ENCODE assay signal across 8 cellular contexts in genomic region chr16:66521951-66522771, GRCh38. TPM values are rescaled to one million over a fixed set of nuclear protein-coding genes. Genes with fewer than 3 reads are reported as not detected.
DNase-seq lines count a peak whose midpoint lies in the region; ATAC-seq lines count a peak whose summit lies in the region.

No MANE protein-coding gene starts in this region.

- no peaks in the 10 kb centered on the region for H3K79me1 ChIP-seq in neuronal stem cell (ENCODE audit: low read depth, low read length)

- peak overlapping the region; percentile 77 for H3K27ac Mint-ChIP-seq in activated T-helper 1 cell treated with anti-CD3 and anti-CD28 coated beads, Interleukin-12 subunit alpha, Interleukin-12 subunit beta, Interleukin-2, Interleukin-4 antibody, amounts not matched to agents 30 ng/mL and 10 ng/mL and 1 ng/mL, durations not matched to agents 14 hours and 24 hours and 36 hours

- no CpG with 5 or more reads among the region's 17 CpGs for whole genome bisulfite sequencing in neuronal stem cell (ENCODE audit: extremely low coverage in 2 of 2, insufficient read length in 2 of 2, insufficient replicate concordance in 1 of 2), 2 donors

- no peak overlapping the region for H3K14ac ChIP-seq in neuronal stem cell (ENCODE audit: low read length)

- H4K91ac ChIP-seq in neuronal stem cell (ENCODE audit: low read depth, low read length, poor library complexity) = no peak overlapping the region

- ATAC-seq in HG02623 (IDR thresholded peaks at IDR 0.05; ENCODE audit: unreplicated experiment) = peak; percentile 58

- H2AFZ ChIP-seq in neuronal stem cell (ENCODE audit: low read length) = no peak overlapping the region

- H3K4me2 ChIP-seq in neuronal stem cell (ENCODE audit: insufficient read depth, low read length, poor library complexity, severe bottlenecking) = no peak overlapping the region

- H3K27ac ChIP-seq in neuronal stem cell (replicated peaks; ENCODE audit: low read length) = no peak overlapping the region

- no peak overlapping the region for H2AK5ac ChIP-seq in neuronal stem cell (ENCODE audit: low read depth, low read length)

- H3K9ac ChIP-seq in neuronal stem cell (ENCODE audit: low read depth, low read length, poor library complexity) = no peak overlapping the region

- no peak overlapping the region for H3K18ac ChIP-seq in neuronal stem cell (ENCODE audit: low read length)

- H3K4me1 ChIP-seq in neuronal stem cell (ENCODE audit: control insufficient read depth in 2 of 2, insufficient read depth in 1 of 2, low read depth in 1 of 2, low read length in 2 of 2) = peaks cover 5 to 8% of the 10 kb centered on the region in 2 donors

- no peak overlapping the region for H3K23ac ChIP-seq in neuronal stem cell (ENCODE audit: low read depth, low read length, poor library complexity)

- H3K36me3 ChIP-seq in neuronal stem cell (replicated peaks in 1 of 2; ENCODE audit: control insufficient read depth in 2 of 2, insufficient read depth in 2 of 2, low read length in 2 of 2) = peaks cover 2 to 22% of the 10 kb centered on the region in 2 donors

- H3K4me1 Mint-ChIP-seq in activated T-helper 1 cell treated with anti-CD3 and anti-CD28 coated beads, Interleukin-12 subunit alpha, Interleukin-12 subunit beta, Interleukin-2, Interleukin-4 antibody, amounts not matched to agents 30 ng/mL and 10 ng/mL and 1 ng/mL, durations not matched to agents 14 hours and 24 hours and 36 hours (ENCODE audit: low read depth) = peaks cover 93% of the 10 kb centered on the region

- H3K4me3 ChIP-seq in neuronal stem cell (ENCODE audit: low read length in 2 of 2) = no peak overlapping the region

- peaks cover 18% of the 10 kb centered on the region for H3K36me3 Mint-ChIP-seq in activated T-helper 1 cell treated with anti-CD3 and anti-CD28 coated beads, Interleukin-12 subunit alpha, Interleukin-12 subunit beta, Interleukin-2, Interleukin-4 antibody, amounts not matched to agents 30 ng/mL and 10 ng/mL and 1 ng/mL, durations not matched to agents 14 hours and 24 hours and 36 hours (ENCODE audit: low read depth)

- no peaks in the 10 kb centered on the region for H3K27me3 ChIP-seq in neuronal stem cell (ENCODE audit: control insufficient read depth in 3 of 3, insufficient read depth in 3 of 3, low read depth in 1 of 3, low read length in 3 of 3)

- no peaks in the 10 kb centered on the region for H3K9me3 Mint-ChIP-seq in activated T-helper 1 cell treated with anti-CD3 and anti-CD28 coated beads, Interleukin-12 subunit alpha, Interleukin-12 subunit beta, Interleukin-2, Interleukin-4 antibody, amounts not matched to agents 30 ng/mL and 10 ng/mL and 1 ng/mL, durations not matched to agents 14 hours and 24 hours and 36 hours

- H4K8ac ChIP-seq in neuronal stem cell (ENCODE audit: low read depth, low read length) = no peak overlapping the region

- H3K9me3 ChIP-seq in neuronal stem cell (replicated peaks in 1 of 2; ENCODE audit: control insufficient read depth in 2 of 2, insufficient read depth in 1 of 2, low read depth in 1 of 2, low read length in 2 of 2) = no peaks in the 10 kb centered on the region

- peaks cover 2% of the 10 kb centered on the region for H3K27me3 Mint-ChIP-seq in activated T-helper 1 cell treated with anti-CD3 and anti-CD28 coated beads, Interleukin-12 subunit alpha, Interleukin-12 subunit beta, Interleukin-2, Interleukin-4 antibody, amounts not matched to agents 30 ng/mL and 10 ng/mL and 1 ng/mL, durations not matched to agents 14 hours and 24 hours and 36 hours (ENCODE audit: insufficient read depth)

- no peak overlapping the region for H2BK5ac ChIP-seq in neuronal stem cell (ENCODE audit: low read length)

- H2BK12ac ChIP-seq in neuronal stem cell (ENCODE audit: low read length) = no peak overlapping the region

- intact Hi-C loops in activated T-helper 1 cell treated with anti-CD3 and anti-CD28 coated beads, Interleukin-12 subunit alpha, Interleukin-12 subunit beta, Interleukin-2, Interleukin-4 antibody, amounts not matched to agents 30 ng/mL and 10 ng/mL and 1 ng/mL, durations not matched to agents 14 hours and 24 hours and 36 hours (cut with micrococcal nuclease) = loop anchor here (1.0 to 5.0 kb wide), 5 partner anchors 14 to 230 kb away; partner anchors contain the start of gene DYNC1LI2
- intact Hi-C loops in cardiac septum (cut with DNase I) = no loop called here

- peak; percentile 74 for DNase-seq in GDM1 (lab: John Stamatoyannopoulos, UW)
- peak; percentile 80 for DNase-seq in OCI-M1 (lab: John Stamatoyannopoulos, UW)
- peak; percentile 88 for DNase-seq in activated T-helper 1 cell treated with anti-CD3 and anti-CD28 coated beads, Interleukin-12 subunit alpha, Interleukin-12 subunit beta, Interleukin-2, Interleukin-4 antibody, amounts not matched to agents 30 ng/mL and 10 ng/mL and 1 ng/mL, durations not matched to agents 14 hours and 24 hours and 36 hours (ENCODE audit: low spot score)
- peak; percentile 93 for DNase-seq in cardiac septum (ENCODE audit: low spot score)
- DNase-seq in stimulated activated CD4-positive, alpha-beta T cell treated with anti-CD3 and anti-CD28 coated beads, Interleukin-4, amount 100 ng/mL, for 24 hours = peak; percentile 95
- DNase-seq in COLO829 (ENCODE audit: low spot score) = no peak
- DNase-seq in neuronal stem cell (ENCODE audit: low spot score) = no peak

- no peak overlapping the region for H3K4ac ChIP-seq in neuronal stem cell (ENCODE audit: low read length)

- no peak overlapping the region for H2BK120ac ChIP-seq in neuronal stem cell (ENCODE audit: low read depth, low read length)

- H2BK15ac ChIP-seq in neuronal stem cell (ENCODE audit: low read length) = no peak overlapping the region

- H3K4me3 Mint-ChIP-seq in activated T-helper 1 cell treated with anti-CD3 and anti-CD28 coated beads, Interleukin-12 subunit alpha, Interleukin-12 subunit beta, Interleukin-2, Interleukin-4 antibody, amounts not matched to agents 30 ng/mL and 10 ng/mL and 1 ng/mL, durations not matched to agents 14 hours and 24 hours and 36 hours = peak overlapping the region; percentile 53

RNA-seq across cellular contexts. Expression of gene TK2, which starts 27.8 kb away (rescaled TPM):
- total RNA-seq in activated T-helper 1 cell treated with anti-CD3 and anti-CD28 coated beads, Interleukin-12 subunit alpha, Interleukin-12 subunit beta, Interleukin-2, Interleukin-4 antibody, amounts not matched to agents 30 ng/mL and 10 ng/mL and 1 ng/mL, durations not matched to agents 14 hours and 24 hours and 36 hours = 7.3 and 8.4 TPM in 2 replicates
- total RNA-seq in cardiac septum = 23.4 TPM
- 3.4 TPM for polyA plus RNA-seq in neuronal stem cell (2013, experiment 1 of 2)
- polyA plus RNA-seq in neuronal stem cell (2013, experiment 2 of 2) = 3.4 TPM

RNA-seq across cellular contexts. Expression of gene CKLF, which starts 30.2 kb away (rescaled TPM):
- total RNA-seq in activated T-helper 1 cell treated with anti-CD3 and anti-CD28 coated beads, Interleukin-12 subunit alpha, Interleukin-12 subunit beta, Interleukin-2, Interleukin-4 antibody, amounts not matched to agents 30 ng/mL and 10 ng/mL and 1 ng/mL, durations not matched to agents 14 hours and 24 hours and 36 hours = 153 and 159 TPM in 2 replicates
- total RNA-seq in cardiac septum = 10.5 TPM
- polyA plus RNA-seq in neuronal stem cell (2013, experiment 1 of 2) = 37.5 TPM
- 41.1 TPM for polyA plus RNA-seq in neuronal stem cell (2013, experiment 2 of 2)

RNA-seq across cellular contexts. Expression of gene CMTM1, which starts 44.1 kb away (rescaled TPM):
- 12.5 and 13.9 TPM in 2 replicates for total RNA-seq in activated T-helper 1 cell treated with anti-CD3 and anti-CD28 coated beads, Interleukin-12 subunit alpha, Interleukin-12 subunit beta, Interleukin-2, Interleukin-4 antibody, amounts not matched to agents 30 ng/mL and 10 ng/mL and 1 ng/mL, durations not matched to agents 14 hours and 24 hours and 36 hours
- 1.3 TPM for total RNA-seq in cardiac septum
- polyA plus RNA-seq in neuronal stem cell (2013, experiment 1 of 2) = 3.8 TPM
- polyA plus RNA-seq in neuronal stem cell (2013, experiment 2 of 2) = 4.4 TPM

RNA-seq across cellular contexts. Expression of gene CMTM2, which starts 57.1 kb away (rescaled TPM):
- 0.80 and 1.2 TPM in 2 replicates for total RNA-seq in activated T-helper 1 cell treated with anti-CD3 and anti-CD28 coated beads, Interleukin-12 subunit alpha, Interleukin-12 subunit beta, Interleukin-2, Interleukin-4 antibody, amounts not matched to agents 30 ng/mL and 10 ng/mL and 1 ng/mL, durations not matched to agents 14 hours and 24 hours and 36 hours
- 1.3 TPM for total RNA-seq in cardiac septum
- 0.20 TPM for polyA plus RNA-seq in neuronal stem cell (2013, experiment 1 of 2)
- 0.08 TPM for polyA plus RNA-seq in neuronal stem cell (2013, experiment 2 of 2)

Comparison
In these comparisons a context has a peak if more than half of its experiments do, and no peak if none do; other contexts are left out.
1. DNase-seq: peak in GDM1 (single experiment), OCI-M1 (single experiment), activated T-helper 1 cell treated with anti-CD3 and anti-CD28 coated beads, Interleukin-12 subunit alpha, Interleukin-12 subunit beta, Interleukin-2, Interleukin-4 antibody, amounts not matched to agents 30 ng/mL and 10 ng/mL and 1 ng/mL, durations not matched to agents 14 hours and 24 hours and 36 hours (single experiment), cardiac septum (single experiment) and stimulated activated CD4-positive, alpha-beta T cell treated with anti-CD3 and anti-CD28 coated beads, Interleukin-4, amount 100 ng/mL, for 24 hours (single experiment); none in COLO829 (single experiment) and neuronal stem cell (single experiment).
2. RNA of gene CKLF, which starts 30.2 kb away (total RNA-seq): 153 to 159 TPM in activated T-helper 1 cell treated with anti-CD3 and anti-CD28 coated beads, Interleukin-12 subunit alpha, Interleukin-12 subunit beta, Interleukin-2, Interleukin-4 antibody, amounts not matched to agents 30 ng/mL and 10 ng/mL and 1 ng/mL, durations not matched to agents 14 hours and 24 hours and 36 hours; 10.5 TPM in cardiac septum (single experiment); every median in the first group is over 10 times any median in the second.